1 cellular context compared by ENCODE assay signal in genomic region chr17:71099003-71099710, GRCh38.
TF ChIP-seq lines count a peak whose summit lies in the region.

No MANE protein-coding gene starts in this region.

TF ChIP-seq in HepG2, 621 proteins besides CTCF, POLR2A, EP300 and RAD21 (continued from another document):
- TF ChIP-seq, protein P1, sequence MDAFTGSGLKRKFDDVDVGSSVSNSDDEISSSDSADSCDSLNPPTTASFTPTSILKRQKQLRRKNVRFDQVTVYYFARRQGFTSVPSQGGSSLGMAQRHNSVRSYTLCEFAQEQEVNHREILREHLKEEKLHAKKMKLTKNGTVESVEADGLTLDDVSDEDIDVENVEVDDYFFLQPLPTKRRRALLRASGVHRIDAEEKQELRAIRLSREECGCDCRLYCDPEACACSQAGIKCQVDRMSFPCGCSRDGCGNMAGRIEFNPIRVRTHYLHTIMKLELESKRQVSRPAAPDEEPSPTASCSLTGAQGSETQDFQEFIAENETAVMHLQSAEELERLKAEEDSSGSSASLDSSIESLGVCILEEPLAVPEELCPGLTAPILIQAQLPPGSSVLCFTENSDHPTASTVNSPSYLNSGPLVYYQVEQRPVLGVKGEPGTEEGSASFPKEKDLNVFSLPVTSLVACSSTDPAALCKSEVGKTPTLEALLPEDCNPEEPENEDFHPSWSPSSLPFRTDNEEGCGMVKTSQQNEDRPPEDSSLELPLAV (CRISPR knock-in tag; conservative IDR thresholded peaks at IDR 0.05; ENCODE audit: low read depth): no peak
- TF ChIP-seq MTA1 (CRISPR knock-in tag; IDR thresholded peaks at IDR 0.05; ENCODE audit: borderline replicate concordance): no peak
- TF ChIP-seq GATA4 (IDR thresholded peaks at IDR 0.05; ENCODE audit: borderline replicate concordance, low read depth): no peak
- TF ChIP-seq SKI (IDR thresholded peaks at IDR 0.05; ENCODE audit: partially characterized antibody): no peak
- no peak for TF ChIP-seq RFXANK (CRISPR knock-in tag; IDR thresholded peaks at IDR 0.05)
- no peak for TF ChIP-seq SMC3 (IDR thresholded peaks at IDR 0.05; ENCODE audit: low read length)
- TF ChIP-seq MATR3 (CRISPR knock-in tag; IDR thresholded peaks at IDR 0.05): no peak
- no peak for TF ChIP-seq SATB2 (CRISPR knock-in tag; IDR thresholded peaks at IDR 0.05)
- TF ChIP-seq, protein P2, sequence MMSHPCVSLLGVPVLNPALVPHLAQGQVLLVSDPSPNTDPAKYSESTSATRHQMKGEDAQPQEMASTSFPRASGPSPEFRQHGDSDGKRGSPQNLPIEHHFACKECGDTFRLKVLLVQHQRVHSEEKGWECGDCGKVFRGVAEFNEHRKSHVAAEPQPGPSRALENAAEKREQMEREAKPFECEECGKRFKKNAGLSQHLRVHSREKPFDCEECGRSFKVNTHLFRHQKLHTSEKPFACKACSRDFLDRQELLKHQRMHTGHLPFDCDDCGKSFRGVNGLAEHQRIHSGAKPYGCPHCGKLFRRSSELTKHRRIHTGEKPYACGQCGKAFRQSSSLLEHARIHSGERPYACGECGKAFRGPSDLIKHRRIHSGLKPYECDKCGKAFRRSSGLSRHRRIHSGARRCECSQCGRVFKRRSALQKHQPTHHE (CRISPR knock-in tag; IDR thresholded peaks at IDR 0.05; ENCODE audit: borderline replicate concordance): no peak
